Comparison of ENCODE assay signal across 8 cellular contexts in genomic region chr7:107874605-107875446, GRCh38. TPM values are rescaled to one million over a fixed set of nuclear protein-coding genes. Genes with fewer than 3 reads are reported as not detected.
A peak's percentile ranks its signal among the peaks of the same experiment; 100 is the strongest.
DNase-seq lines count a peak whose midpoint lies in the region; ATAC-seq and TF ChIP-seq lines count a peak whose summit lies in the region.

No MANE protein-coding gene starts in this region.

- no peak overlapping the region for H3K27ac ChIP-seq in endodermal cell (ENCODE audit: low read depth, low read length)

- H3K27ac Mint-ChIP-seq in endodermal cell: no peak overlapping the region

- no peaks in the 10 kb centered on the region for H3K4me1 ChIP-seq in endodermal cell (ENCODE audit: control insufficient read depth, insufficient read depth, low read length)

- no peaks in the 10 kb centered on the region for H3K36me3 Mint-ChIP-seq in endodermal cell (ENCODE audit: low read depth)

- H3K4me3 ChIP-seq in HFF-Myc (replicated peaks; ENCODE audit: low read depth, low read length) (no peak overlapping the region), endodermal cell (ENCODE audit: low read length) (no peak overlapping the region)

- H3K36me3 ChIP-seq in endodermal cell (ENCODE audit: control insufficient read depth, insufficient read depth, low read length): no peaks in the 10 kb centered on the region

- H3K4me3 Mint-ChIP-seq in endodermal cell: no peak overlapping the region

- intact Hi-C loops in Right ventricle myocardium inferior (cut with DNase I): loop anchor here (2.0 to 10.0 kb wide), 3 partner anchors 132 to 670 kb away; no protein-coding TSS in a partner anchor
- intact Hi-C loops in cardiac septum (cut with DNase I): loop anchor here (5.0 kb wide), 4 partner anchors 133 to 673 kb away; partner anchors contain the start of gene CBLL1

- TF ChIP-seq CTCF in HFF-Myc (IDR thresholded peaks at IDR 0.05; ENCODE audit: low read depth, low read length, missing control alignments): peak; percentile 62
- TF ChIP-seq CTCF in endodermal cell (conservative IDR thresholded peaks at IDR 0.05): peak; percentile 83

- H3K4me1 Mint-ChIP-seq in endodermal cell: no peaks in the 10 kb centered on the region

- no peaks in the 10 kb centered on the region for H3K27me3 ChIP-seq in endodermal cell (ENCODE audit: control insufficient read depth, insufficient read depth, low read length, poor library complexity, severe bottlenecking)

- H3K9me3 Mint-ChIP-seq in endodermal cell: no peaks in the 10 kb centered on the region

- no peaks in the 10 kb centered on the region for H3K9me3 ChIP-seq in endodermal cell (ENCODE audit: control insufficient read depth, low read length)

- H3K27me3 Mint-ChIP-seq in endodermal cell (ENCODE audit: insufficient read depth): no peaks in the 10 kb centered on the region

- no peak overlapping the region for H3K9ac ChIP-seq in endodermal cell (ENCODE audit: extremely low read depth, low read length, poor library complexity, severe bottlenecking)

- peak; percentile 83 for ATAC-seq in Right ventricle myocardium inferior
- ATAC-seq in HG02571 (IDR thresholded peaks at IDR 0.05; ENCODE audit: unreplicated experiment): no peak

- 26 to 30% methylated on average over 5 to 6 of the region's 6 CpGs for WGBS in endodermal cell (ENCODE audit: insufficient coverage in 1 of 2, insufficient read length in 1 of 2), 2 experiments

- DNase-seq in Right ventricle myocardium inferior (ENCODE audit: missing footprints): no peak
- DNase-seq in cardiac septum (ENCODE audit: low spot score): no peak
- DNase-seq in HFF-Myc (ENCODE audit: extremely low read depth, low read depth): peak; percentile 49
- peak; percentile 15 for DNase-seq in NCI-H187 treated with DMSO at 0.1 percent for 48 hours (lab: John Stamatoyannopoulos, UW)
- peak; percentile 7 for DNase-seq in T-helper 9 cell
- DNase-seq in endodermal cell: peak; percentile 65
- DNase-seq in midbrain (lab: John Stamatoyannopoulos, UW): peak; percentile 64

RNA-seq across cellular contexts. Expression of gene DLD, which starts 16.2 kb away (rescaled TPM):
- 288 TPM for total RNA-seq in Right ventricle myocardium inferior
- 299 TPM for total RNA-seq in cardiac septum
- 10 to 100 TPM; 82.4 to 82.5 TPM for total RNA-seq in endodermal cell
- polyA plus RNA-seq in endodermal cell (2013, experiment 1 of 2): 91.3 TPM
- polyA plus RNA-seq in endodermal cell (2013, experiment 2 of 2): 75.3 TPM

Comparison
In these comparisons a context has a peak if more than half of its experiments do, and no peak if none do; other contexts are left out.
1. DNase-seq: peak in HFF-Myc (single experiment), NCI-H187 treated with DMSO at 0.1 percent for 48 hours (single experiment), T-helper 9 cell (single experiment), endodermal cell (single experiment) and midbrain (single experiment); none in Right ventricle myocardium inferior (single experiment) and cardiac septum (single experiment).